In the genomic region with DNA sequence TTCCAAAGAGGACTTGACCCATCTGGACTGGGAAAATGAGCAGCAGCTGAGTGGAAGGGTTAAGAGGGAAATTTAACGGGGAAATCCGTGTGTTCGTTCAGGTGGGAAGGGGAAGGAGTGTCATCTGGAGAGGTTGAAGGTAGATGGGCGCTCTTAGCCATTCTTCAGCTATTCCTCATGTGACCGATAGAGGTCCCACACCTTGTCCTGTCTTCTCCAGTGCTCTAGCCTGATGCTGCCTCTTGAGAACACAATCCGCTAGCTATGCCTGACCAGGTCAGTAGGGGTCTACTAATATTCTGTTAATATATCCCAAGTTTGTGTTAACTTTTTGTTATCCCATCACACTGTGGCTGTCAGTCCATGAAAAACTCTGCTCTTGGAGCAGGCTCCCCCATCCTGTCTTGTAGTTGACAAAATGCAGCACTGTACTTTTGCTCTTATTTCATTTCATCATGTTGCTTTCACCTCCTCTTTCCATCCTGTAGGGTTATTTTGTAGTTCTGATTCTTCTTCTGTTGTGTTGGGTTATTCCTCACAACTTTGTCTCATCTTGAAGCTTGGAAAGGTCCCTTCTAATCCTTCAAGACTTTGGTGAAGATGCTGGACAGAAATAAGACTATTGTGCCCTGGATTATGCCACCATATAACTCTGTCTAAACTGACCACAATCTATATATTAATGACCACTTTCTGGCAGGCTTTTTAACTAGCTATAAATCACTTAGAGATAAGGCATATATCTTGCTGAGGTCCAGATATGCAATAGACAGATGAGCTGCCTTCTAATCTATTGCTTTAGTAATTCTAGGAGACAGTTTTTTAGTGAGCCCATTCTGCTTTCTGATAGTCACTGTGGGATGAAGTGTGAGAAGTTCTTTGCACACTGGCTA, we compare ENCODE assay signal across 12 cellular contexts.
DNase-seq lines count a peak whose midpoint lies in the region; ATAC-seq and TF ChIP-seq lines count a peak whose summit lies in the region.
"Had no signal": no experiment of that assay in that cellular context is flagged by ENCODE, and none has a peak within 500 bp of the region (broad histone marks: within the 10 kb centered on the region; RNA-seq: fewer than 3 reads in every experiment).

No MANE protein-coding gene starts in this region.

- H3K4me3 ChIP-seq in WERI-Rb-1 (ENCODE audit: low read depth, low read length) (no peak overlapping the region), aorta (ENCODE audit: low read length in 2 of 2) (no peak overlapping the region)
- H3K4me3 ChIP-seq: BLaER1 treated with 17β-estradiol and CSF1 and Interleukin-3, amounts not matched to agents 10 nM and 100 nM; coronary artery had no signal

- H3K9me3 ChIP-seq in WERI-Rb-1 (ENCODE audit: severe bottlenecking) (no peaks in the 10 kb centered on the region), aorta (ENCODE audit: control insufficient read depth, low read length) (no peaks in the 10 kb centered on the region)
- H3K9me3 ChIP-seq: BLaER1 treated with 17β-estradiol and CSF1 and Interleukin-3, amounts not matched to agents 10 nM and 100 nM had no signal

- 77 to 78% methylated on average over 6 of the region's 6 CpGs for WGBS in aorta, 2 donors

- no peak overlapping the region for H3K27ac ChIP-seq in WERI-Rb-1
- no peak overlapping the region for H3K27ac ChIP-seq in aorta (ENCODE audit: low read depth in 1 of 2, low read length in 2 of 2)
- H3K27ac ChIP-seq: BLaER1 treated with 17β-estradiol and CSF1 and Interleukin-3, amounts not matched to agents 10 nM and 100 nM; coronary artery had no signal

- ATAC-seq in HG03432 (IDR thresholded peaks at IDR 0.05; ENCODE audit: unreplicated experiment) (peak; percentile 48), aorta (ENCODE audit: low FRiP score) (no peak)

- intact Hi-C loops in aorta (cut with DNase I) = no loop called here

- DNase-seq in ELF-1 (ENCODE audit: low read depth, low spot score) (peak; percentile 71), WERI-Rb-1 (no peak), iPS DF 19.7 (ENCODE audit: low read depth, low spot score) (peak; percentile 74), cerebellum (ENCODE audit: low spot score) (no peak), aorta (no peak), SW 1271 (lab: John Stamatoyannopoulos, UW) (no peak)
- DNase-seq in stimulated activated naive CD4-positive, alpha-beta T cell treated with Interleukin-2 at 50 U/mL for 16 hours (lab: John Stamatoyannopoulos, UW) = no peak
- DNase-seq: activated CD4-positive, alpha-beta T cell treated with anti-CD3 and anti-CD28 coated beads for 1 hour; SHP77 treated with DMSO at 0.1 percent for 48 hours had no signal

- TF ChIP-seq CTCF in WERI-Rb-1 (IDR thresholded peaks at IDR 0.05; ENCODE audit: low read depth, low read length) = peak; percentile 39; the same call in 1 of the 2 replicates

- no peaks in the 10 kb centered on the region for H3K4me1 ChIP-seq in aorta (ENCODE audit: control insufficient read depth in 1 of 2, insufficient read depth in 2 of 2, low read length in 2 of 2)

- H3K36me3 ChIP-seq in WERI-Rb-1 (no peaks in the 10 kb centered on the region), aorta (ENCODE audit: control insufficient read depth in 1 of 2, insufficient read depth in 2 of 2, low read length in 1 of 2) (no peaks in the 10 kb centered on the region)
- H3K36me3 ChIP-seq: BLaER1 treated with 17β-estradiol and CSF1 and Interleukin-3, amounts not matched to agents 10 nM and 100 nM had no signal

- H3K27me3 ChIP-seq in WERI-Rb-1 (ENCODE audit: insufficient read depth, low read depth, severe bottlenecking) (no peaks in the 10 kb centered on the region), aorta (ENCODE audit: control insufficient read depth in 1 of 2, insufficient read depth in 2 of 2, low read length in 1 of 2) (no peaks in the 10 kb centered on the region)
- H3K27me3 ChIP-seq: BLaER1 treated with 17β-estradiol and CSF1 and Interleukin-3, amounts not matched to agents 10 nM and 100 nM had no signal

Comparison
In these comparisons a context has a peak if more than half of its experiments do, and no peak if none do; other contexts are left out.
1. DNase-seq: peak in ELF-1 (single experiment) and iPS DF 19.7 (single experiment); none in WERI-Rb-1 (single experiment), cerebellum (single experiment), stimulated activated naive CD4-positive, alpha-beta T cell treated with Interleukin-2 at 50 U/mL for 16 hours (single experiment), aorta (0 of 2) and SW 1271 (0 of 2).